In genomic region chr15:64067564-64068030, GRCh38 we compare ENCODE assay signal across 1 cellular context.
TF ChIP-seq lines count a peak whose summit lies in the region.

No MANE protein-coding gene starts in this region.

TF ChIP-seq in HEK293, 187 proteins besides CTCF, POLR2A, EP300 and RAD21 (continued from another document):
- peak; percentile 36; the same call in 1 of the 2 replicates for TF ChIP-seq PRDM10 (tag by site-specific recombination; IDR thresholded peaks at IDR 0.05)
- TF ChIP-seq ZBTB20 (tag by site-specific recombination; IDR thresholded peaks at IDR 0.05) = no peak
- peak; percentile 12; the same call in 1 of the 2 replicates for TF ChIP-seq GLIS1 (tag by site-specific recombination; IDR thresholded peaks at IDR 0.05)
- no peak for TF ChIP-seq ZNF670 (tag by site-specific recombination; IDR thresholded peaks at IDR 0.05; ENCODE audit: low read depth)
- TF ChIP-seq ZBTB10 (tag by site-specific recombination; IDR thresholded peaks at IDR 0.05) = no peak
- TF ChIP-seq ZNF530 (tag by site-specific recombination; IDR thresholded peaks at IDR 0.05; ENCODE audit: low read depth) = no peak
- TF ChIP-seq ZNF501 (tag by site-specific recombination; IDR thresholded peaks at IDR 0.05) = no peak
- TF ChIP-seq SP7 (tag by site-specific recombination; IDR thresholded peaks at IDR 0.05) = no peak
- TF ChIP-seq ZNF311 (tag by site-specific recombination; IDR thresholded peaks at IDR 0.05; ENCODE audit: borderline replicate concordance) = no peak
- TF ChIP-seq ZNF133 (tag by site-specific recombination; IDR thresholded peaks at IDR 0.05) = no peak
- no peak for TF ChIP-seq ZNF157 (tag by site-specific recombination; IDR thresholded peaks at IDR 0.05)
- no peak for TF ChIP-seq ZNF148 (tag by site-specific recombination; IDR thresholded peaks at IDR 0.05; ENCODE audit: borderline replicate concordance)
- no peak for TF ChIP-seq ZSCAN18 (tag by site-specific recombination; IDR thresholded peaks at IDR 0.05)
- no peak for TF ChIP-seq ZNF514 (tag by site-specific recombination; IDR thresholded peaks at IDR 0.05)
- no peak for TF ChIP-seq ZNF560 (tag by site-specific recombination; IDR thresholded peaks at IDR 0.05; ENCODE audit: borderline replicate concordance)
- no peak for TF ChIP-seq ZNF341 (tag by site-specific recombination; IDR thresholded peaks at IDR 0.05; ENCODE audit: low read depth)
- no peak for TF ChIP-seq ZNF704 (tag by site-specific recombination; IDR thresholded peaks at IDR 0.05)
- TF ChIP-seq ZNF768 (tag by site-specific recombination; IDR thresholded peaks at IDR 0.05) = no peak
- TF ChIP-seq ZNF518A (tag by site-specific recombination; conservative IDR thresholded peaks at IDR 0.05; ENCODE audit: low read depth) = no peak
- TF ChIP-seq ZNF677 (tag by site-specific recombination; IDR thresholded peaks at IDR 0.05) = no peak
- no peak for TF ChIP-seq ZNF140 (tag by site-specific recombination; IDR thresholded peaks at IDR 0.05)
- no peak for TF ChIP-seq ZNF549 (tag by site-specific recombination; IDR thresholded peaks at IDR 0.05)
- TF ChIP-seq ZNF404 (tag by site-specific recombination; IDR thresholded peaks at IDR 0.05) = no peak
- 0 out of 2 replicates have a peak, but pooled peaks have one; percentile 21 for TF ChIP-seq ZBTB17 (tag by site-specific recombination; IDR thresholded peaks at IDR 0.05)
- no peak for TF ChIP-seq KLF7 (tag by site-specific recombination; IDR thresholded peaks at IDR 0.05; ENCODE audit: borderline replicate concordance)
- TF ChIP-seq ZSCAN30 (tag by site-specific recombination; IDR thresholded peaks at IDR 0.05) = no peak
- TF ChIP-seq ZNF2 (tag by site-specific recombination; IDR thresholded peaks at IDR 0.05) = no peak
- no peak for TF ChIP-seq ATF2 (tag by site-specific recombination; IDR thresholded peaks at IDR 0.05; ENCODE audit: low read depth)
- TF ChIP-seq ZNF580 (tag by site-specific recombination; IDR thresholded peaks at IDR 0.05) = no peak
- TF ChIP-seq GLIS2 (tag by site-specific recombination; IDR thresholded peaks at IDR 0.05) = no peak
- TF ChIP-seq ZNF660 (tag by site-specific recombination; IDR thresholded peaks at IDR 0.05) = 0 out of 2 replicates have a peak, but pooled peaks have one; percentile 15
- no peak for TF ChIP-seq INSM2 (tag by site-specific recombination; IDR thresholded peaks at IDR 0.05)
- TF ChIP-seq ZNF654 (tag by site-specific recombination; IDR thresholded peaks at IDR 0.05; ENCODE audit: low read depth) = peak; percentile 77
- TF ChIP-seq ZNF701 (tag by site-specific recombination; IDR thresholded peaks at IDR 0.05) = no peak
- peak; percentile 60; the same call in 1 of the 2 replicates for TF ChIP-seq HIC1 (tag by site-specific recombination; IDR thresholded peaks at IDR 0.05)
